In the genomic region with DNA sequence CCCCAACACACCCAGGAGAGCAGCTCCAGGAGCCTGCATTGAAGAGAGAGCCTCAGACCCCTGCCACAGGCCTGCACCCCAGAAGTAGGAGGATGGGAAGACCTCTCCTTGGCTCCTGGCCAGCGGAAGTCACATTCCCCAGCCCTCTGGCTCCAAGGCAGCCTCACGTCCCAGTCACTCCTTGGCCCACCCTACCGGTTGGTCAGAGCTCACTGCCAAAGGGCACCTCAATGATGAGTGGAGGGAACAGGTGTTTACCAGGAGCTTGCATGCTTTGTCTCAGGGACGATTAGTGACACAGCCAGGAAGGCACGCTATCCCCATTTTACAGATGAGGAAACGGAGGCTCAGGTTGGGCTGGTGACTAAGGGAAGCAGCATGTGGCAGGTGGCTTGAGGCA, we compare ENCODE assay signal across 15 cellular contexts. TPM values are rescaled to one million over a fixed set of nuclear protein-coding genes. Genes with fewer than 3 reads are reported as not detected.
"Had no signal": no experiment of that assay in that cellular context is flagged by ENCODE, and none has a peak within 500 bp of the region (broad histone marks: within the 10 kb centered on the region; RNA-seq: fewer than 3 reads in every experiment).

No MANE protein-coding gene starts in this region.

RNA-seq across cellular contexts. Expression of gene FAM25A, which starts 1.0 kb away (rescaled TPM):
- total RNA-seq: activated CD4-positive, alpha-beta memory T cell treated with anti-CD3 and anti-CD28 coated beads, Interleukin-2, amount 10 ng/mL, durations not matched to agents 7 days and 5 days; activated CD4-positive, alpha-beta T cell treated with anti-CD3 and anti-CD28 coated beads for 36 hours; activated CD4-positive, alpha-beta T cell treated with anti-CD3 and anti-CD28 coated beads, Interleukin-2, amount 10 ng/mL, durations not matched to agents 7 days and 5 days; activated CD8-positive, alpha-beta memory T cell treated with anti-CD3 and anti-CD28 coated beads, Interleukin-2, amount 10 ng/mL, durations not matched to agents 7 days and 5 days; activated CD8-positive, alpha-beta T cell treated with anti-CD3 and anti-CD28 coated beads, Interleukin-2, amount 10 ng/mL, durations not matched to agents 7 days and 5 days; activated naive CD8-positive, alpha-beta T cell treated with anti-CD3 and anti-CD28 coated beads, Interleukin-2, amount 10 ng/mL, durations not matched to agents 7 days and 5 days; activated T-helper 2 cell treated with anti-CD3 and anti-CD28 coated beads, Interferon-gamma antibody, Interleukin-2, Interleukin-4, amounts not matched to agents 10 μg/mL and 5 μg/mL and 100 μg/mL, durations not matched to agents 14 hours and 24 hours and 36 hours; ascending aorta; cardiac muscle cell; T-cell; T-helper 1 cell treated with Interleukin-12 subunit alpha and Interleukin-12 subunit beta and Interleukin-4 antibody, amounts not matched to agents 30 ng/mL and 1 ng/mL, for 36 hours; T-helper 17 cell; T-helper 2 cell treated with Interferon-gamma antibody and Interleukin-4, amounts not matched to agents 100 ng/mL and 5 ng/mL, for 36 hours; WTC11 had no signal
- polyA plus RNA-seq: adipose tissue, cardiac muscle cell had no signal

RNA-seq across cellular contexts. Expression of gene ADIRF, which starts 50.8 kb away (rescaled TPM):
- total RNA-seq: activated CD4-positive, alpha-beta memory T cell treated with anti-CD3 and anti-CD28 coated beads, Interleukin-2, amount 10 ng/mL, durations not matched to agents 7 days and 5 days; activated CD4-positive, alpha-beta T cell treated with anti-CD3 and anti-CD28 coated beads for 36 hours; activated CD4-positive, alpha-beta T cell treated with anti-CD3 and anti-CD28 coated beads, Interleukin-2, amount 10 ng/mL, durations not matched to agents 7 days and 5 days; activated CD8-positive, alpha-beta memory T cell treated with anti-CD3 and anti-CD28 coated beads, Interleukin-2, amount 10 ng/mL, durations not matched to agents 7 days and 5 days; activated CD8-positive, alpha-beta T cell treated with anti-CD3 and anti-CD28 coated beads, Interleukin-2, amount 10 ng/mL, durations not matched to agents 7 days and 5 days; activated naive CD8-positive, alpha-beta T cell treated with anti-CD3 and anti-CD28 coated beads, Interleukin-2, amount 10 ng/mL, durations not matched to agents 7 days and 5 days; activated T-helper 2 cell treated with anti-CD3 and anti-CD28 coated beads, Interferon-gamma antibody, Interleukin-2, Interleukin-4, amounts not matched to agents 10 μg/mL and 5 μg/mL and 100 μg/mL, durations not matched to agents 14 hours and 24 hours and 36 hours; cardiac muscle cell; T-helper 1 cell treated with Interleukin-12 subunit alpha and Interleukin-12 subunit beta and Interleukin-4 antibody, amounts not matched to agents 30 ng/mL and 1 ng/mL, for 36 hours; T-helper 2 cell treated with Interferon-gamma antibody and Interleukin-4, amounts not matched to agents 100 ng/mL and 5 ng/mL, for 36 hours had no signal
